ENCODE assay signal across 1 cellular context in genomic region chr17:64148699-64149098, GRCh38.
TF ChIP-seq lines count a peak whose summit lies in the region.

No MANE protein-coding gene starts in this region.

TF ChIP-seq in K562, 482 proteins besides CTCF, POLR2A, EP300 and RAD21 (continued from another document):
- TF ChIP-seq ZBTB11 (CRISPR knock-in tag; IDR thresholded peaks at IDR 0.05): peak in 1 of 3 experiments; percentile 27; a peak in 1 of 6 replicates
- no peak for TF ChIP-seq PHF21A (IDR thresholded peaks at IDR 0.05; ENCODE audit: borderline replicate concordance, low read depth)
- TF ChIP-seq CEBPG (CRISPR knock-in tag; IDR thresholded peaks at IDR 0.05): peak; percentile 52; the same call in 1 of the 2 replicates
- no peak for TF ChIP-seq CEBPG (tag; conservative IDR thresholded peaks at IDR 0.05 in 1 of 2, IDR thresholded peaks at IDR 0.05 in 1 of 2)
- no peak for TF ChIP-seq NFIX (CRISPR knock-in tag; IDR thresholded peaks at IDR 0.05; ENCODE audit: low read depth)
- no peak for TF ChIP-seq ZNF609 (CRISPR knock-in tag; IDR thresholded peaks at IDR 0.05; ENCODE audit: borderline replicate concordance)
